In genomic region chr5:78593465-78593864, GRCh38 we compare ENCODE assay signal across 1 cellular context.
TF ChIP-seq lines count a peak whose summit lies in the region.

No MANE protein-coding gene starts in this region.

TF ChIP-seq in SK-N-SH, 30 proteins besides CTCF, POLR2A, EP300 and RAD21 (continued from another document):
- no peak for TF ChIP-seq ZBTB33 (IDR thresholded peaks at IDR 0.05; ENCODE audit: borderline replicate concordance, low read depth)
- TF ChIP-seq JUND (IDR thresholded peaks at IDR 0.05) = no peak
- no peak for TF ChIP-seq TCF12 (IDR thresholded peaks at IDR 0.05)
- TF ChIP-seq YY1 (IDR thresholded peaks at IDR 0.05; ENCODE audit: low read depth) = no peak
- no peak for TF ChIP-seq MXI1 (IDR thresholded peaks at IDR 0.05; ENCODE audit: low read depth, low read length)
- TF ChIP-seq TAF1 (IDR thresholded peaks at IDR 0.05; ENCODE audit: borderline replicate concordance, low read depth, low read length) = no peak
- no peak for TF ChIP-seq USF2 (IDR thresholded peaks at IDR 0.05; ENCODE audit: borderline replicate concordance, low read depth, low read length)
